ENCODE assay signal across 8 cellular contexts in genomic region chr18:58362027-58362575, GRCh38.
DNase-seq lines count a peak whose midpoint lies in the region; ATAC-seq, FAIRE-seq and TF ChIP-seq lines count a peak whose summit lies in the region.

No MANE protein-coding gene starts in this region.

- H3K27me3 ChIP-seq in bronchial epithelial cell (ENCODE audit: control insufficient read depth, insufficient read depth, low read length) (no peaks in the 10 kb centered on the region), right lobe of liver (no peaks in the 10 kb centered on the region), transverse colon (no peaks in the 10 kb centered on the region)

- H3K4me3 ChIP-seq in bronchial epithelial cell (ENCODE audit: low read depth, low read length): no peak overlapping the region
- no peak overlapping the region for H3K4me3 ChIP-seq in right lobe of liver
- H3K4me3 ChIP-seq in transverse colon: no peak overlapping the region

- peaks cover 2% of the 10 kb centered on the region for H3K27me3 Mint-ChIP-seq in activated CD4-positive, alpha-beta memory T cell treated with anti-CD3 and anti-CD28 coated beads for 36 hours

- TF ChIP-seq CTCF in bronchial epithelial cell (IDR thresholded peaks at IDR 0.05; ENCODE audit: insufficient read depth, low read length, severe bottlenecking) (no peak), right lobe of liver (IDR thresholded peaks at IDR 0.05) (no peak), transverse colon (IDR thresholded peaks at IDR 0.05) (no peak)

- peaks cover 8% of the 10 kb centered on the region for H3K36me3 ChIP-seq in bronchial epithelial cell (ENCODE audit: control insufficient read depth, insufficient read depth, low read length)
- H3K36me3 ChIP-seq in right lobe of liver: no peaks in the 10 kb centered on the region
- peaks cover 0 to 20% (median 7%) of the 10 kb centered on the region in 4 donors for H3K36me3 ChIP-seq in transverse colon

- no peak overlapping the region for H3K4me3 Mint-ChIP-seq in activated CD4-positive, alpha-beta memory T cell treated with anti-CD3 and anti-CD28 coated beads for 36 hours

- WGBS in right lobe of liver (ENCODE audit: insufficient coverage, low coverage, low lambda C conversion rate, missing lambda C conversion rate): 19% methylated on average over 6 of the region's 8 CpGs
- 60 to 67% methylated on average over 6 to 8 of the region's 8 CpGs for WGBS in transverse colon (ENCODE audit: low coverage in 1 of 2), 2 donors

- in situ Hi-C loops in transverse colon (cut with MboI; ENCODE audit: low pct_ligation_motif_present in 1 of 4, low pct_unique_long_range_greater_than_20kb in 1 of 4, low sequenced_read_pairs in 3 of 4): no loop called here

- no peak overlapping the region for H3K27ac Mint-ChIP-seq in activated CD4-positive, alpha-beta memory T cell treated with anti-CD3 and anti-CD28 coated beads for 36 hours

- intact Hi-C loops in right lobe of liver (cut with DNase I) (no loop called here), transverse colon (cut with DNase I; ENCODE audit: low total_unique reads) (no loop called here)
- intact Hi-C loops in activated CD4-positive, alpha-beta memory T cell treated with anti-CD3 and anti-CD28 coated beads for 36 hours (cut with micrococcal nuclease): no loop called here

- FAIRE-seq in bronchial epithelial cell (lab: Jason Lieb, UNC): no peak

- TF ChIP-seq EP300 in transverse colon (IDR thresholded peaks at IDR 0.05; ENCODE audit: low read depth): no peak

- peaks cover 4 to 27% (median 11%) of the 10 kb centered on the region in 4 donors for H3K4me1 ChIP-seq in right lobe of liver
- no peaks in the 10 kb centered on the region for H3K4me1 ChIP-seq in transverse colon

- H3K4me1 Mint-ChIP-seq in activated CD4-positive, alpha-beta memory T cell treated with anti-CD3 and anti-CD28 coated beads for 36 hours (ENCODE audit: low read depth): peaks cover 4% of the 10 kb centered on the region

- H3K27ac ChIP-seq in right lobe of liver (peak overlapping the region; percentile 73 to 91 (median 86)), transverse colon (peak overlapping the region; percentile 61 to 68 (median 65))

- no peaks in the 10 kb centered on the region for H3K36me3 Mint-ChIP-seq in activated CD4-positive, alpha-beta memory T cell treated with anti-CD3 and anti-CD28 coated beads for 36 hours

- TF ChIP-seq POLR2A in right lobe of liver (IDR thresholded peaks at IDR 0.05) (peak; percentile 87), transverse colon (IDR thresholded peaks at IDR 0.05) (no peak)

- POLR2A ChIA-PET in activated CD4-positive, alpha-beta memory T cell treated with anti-CD3 and anti-CD28 coated beads for 36 hours (lab: Charles Lee): no interaction called here

- DNase-seq in HT1080 (ENCODE audit: low read depth): peak; percentile 97
- peak; percentile 90 for DNase-seq in bronchial epithelial cell (ENCODE audit: low read depth)
- no peak for DNase-seq in right lobe of liver
- DNase-seq in transverse colon: no peak
- DNase-seq in Kasumi-1 (lab: John Stamatoyannopoulos, UW): no peak
- DNase-seq in activated CD4-positive, alpha-beta memory T cell treated with anti-CD3 and anti-CD28 coated beads for 36 hours: no peak
- DNase-seq in activated CD4-positive, alpha-beta T cell treated with anti-CD3 and anti-CD28 coated beads, Interleukin-2, amount 50 U/mL, for 1 hour: no peak

- H3K9me3 ChIP-seq in right lobe of liver: no peaks in the 10 kb centered on the region
- no peaks in the 10 kb centered on the region for H3K9me3 ChIP-seq in transverse colon

- CTCF ChIA-PET in activated CD4-positive, alpha-beta memory T cell treated with anti-CD3 and anti-CD28 coated beads for 36 hours (lab: Charles Lee): no interaction called here

- H3K9me3 Mint-ChIP-seq in activated CD4-positive, alpha-beta memory T cell treated with anti-CD3 and anti-CD28 coated beads for 36 hours: no peaks in the 10 kb centered on the region

- ATAC-seq in right lobe of liver (peak; percentile 72 to 87 (median 80)), HG03159 (IDR thresholded peaks at IDR 0.05; ENCODE audit: unreplicated experiment) (no peak)

Comparison
In these comparisons a context has a peak if more than half of its experiments do, and no peak if none do; other contexts are left out.
1. DNase-seq: peak in HT1080 (single experiment) and bronchial epithelial cell (single experiment); none in right lobe of liver (0 of 3), transverse colon (single experiment), Kasumi-1 (0 of 2), activated CD4-positive, alpha-beta memory T cell treated with anti-CD3 and anti-CD28 coated beads for 36 hours (single experiment) and activated CD4-positive, alpha-beta T cell treated with anti-CD3 and anti-CD28 coated beads, Interleukin-2, amount 50 U/mL, for 1 hour (single experiment).